ENCODE assay signal across 2 cellular contexts in genomic region chr3:134753999-134754742, GRCh38.
TF ChIP-seq lines count a peak whose summit lies in the region.

No MANE protein-coding gene starts in this region.

TF ChIP-seq in GM23338, 12 proteins besides CTCF, POLR2A, EP300 and RAD21:
- TF ChIP-seq NANOG (IDR thresholded peaks at IDR 0.05; ENCODE audit: borderline replicate concordance) (no peak), JUNB (IDR thresholded peaks at IDR 0.05; ENCODE audit: unreplicated experiment) (no peak), EZH2 (IDR thresholded peaks at IDR 0.05; ENCODE audit: low read depth, unreplicated experiment) (no peak), EZH2phosphoT487 (IDR thresholded peaks at IDR 0.05; ENCODE audit: unreplicated experiment) (no peak), POLR2AphosphoS5 (IDR thresholded peaks at IDR 0.05; ENCODE audit: low read depth) (no peak)
TF ChIP-seq in GM23338: peak in this region for 0.

TF ChIP-seq in GM12878, 131 proteins besides CTCF, POLR2A, EP300 and RAD21:
- TF ChIP-seq JUND (IDR thresholded peaks at IDR 0.05; ENCODE audit: low read depth, low read length) (no peak), MYB (IDR thresholded peaks at IDR 0.05; ENCODE audit: borderline replicate concordance, low read depth, low read length) (no peak), SMAD1 (IDR thresholded peaks at IDR 0.05; ENCODE audit: low read depth, partially characterized antibody) (no peak), BACH1 (IDR thresholded peaks at IDR 0.05; ENCODE audit: borderline replicate concordance) (no peak), ATF3 (IDR thresholded peaks at IDR 0.05; ENCODE audit: borderline replicate concordance, extremely low read depth, low read depth, low read length) (no peak), SP1 (IDR thresholded peaks at IDR 0.05; ENCODE audit: low read depth, low read length) (no peak), FOS (IDR thresholded peaks at IDR 0.05; ENCODE audit: borderline replicate concordance, extremely low read depth, insufficient read length) (no peak), POLR2AphosphoS2 (IDR thresholded peaks at IDR 0.05; ENCODE audit: low read depth, low read length) (no peak), BCL3 (IDR thresholded peaks at IDR 0.05; ENCODE audit: borderline replicate concordance, insufficient read depth, low read depth, low read length, poor library complexity, severe bottlenecking) (no peak), STAT3 (IDR thresholded peaks at IDR 0.05; ENCODE audit: low read depth, low read length) (no peak), CBX5 (IDR thresholded peaks at IDR 0.05; ENCODE audit: low read depth) (no peak), GATAD2B (conservative IDR thresholded peaks at IDR 0.05; ENCODE audit: low read depth) (no peak), IRF4 (IDR thresholded peaks at IDR 0.05; ENCODE audit: low read depth, low read length) (no peak), EGR1 (IDR thresholded peaks at IDR 0.05; ENCODE audit: borderline replicate concordance in 1 of 2, low read depth in 2 of 2, low read length in 2 of 2) (no peak)
TF ChIP-seq in GM12878: peak in this region for 0.
